Comparison of ENCODE assay signal across 20 cellular contexts in the genomic region with DNA sequence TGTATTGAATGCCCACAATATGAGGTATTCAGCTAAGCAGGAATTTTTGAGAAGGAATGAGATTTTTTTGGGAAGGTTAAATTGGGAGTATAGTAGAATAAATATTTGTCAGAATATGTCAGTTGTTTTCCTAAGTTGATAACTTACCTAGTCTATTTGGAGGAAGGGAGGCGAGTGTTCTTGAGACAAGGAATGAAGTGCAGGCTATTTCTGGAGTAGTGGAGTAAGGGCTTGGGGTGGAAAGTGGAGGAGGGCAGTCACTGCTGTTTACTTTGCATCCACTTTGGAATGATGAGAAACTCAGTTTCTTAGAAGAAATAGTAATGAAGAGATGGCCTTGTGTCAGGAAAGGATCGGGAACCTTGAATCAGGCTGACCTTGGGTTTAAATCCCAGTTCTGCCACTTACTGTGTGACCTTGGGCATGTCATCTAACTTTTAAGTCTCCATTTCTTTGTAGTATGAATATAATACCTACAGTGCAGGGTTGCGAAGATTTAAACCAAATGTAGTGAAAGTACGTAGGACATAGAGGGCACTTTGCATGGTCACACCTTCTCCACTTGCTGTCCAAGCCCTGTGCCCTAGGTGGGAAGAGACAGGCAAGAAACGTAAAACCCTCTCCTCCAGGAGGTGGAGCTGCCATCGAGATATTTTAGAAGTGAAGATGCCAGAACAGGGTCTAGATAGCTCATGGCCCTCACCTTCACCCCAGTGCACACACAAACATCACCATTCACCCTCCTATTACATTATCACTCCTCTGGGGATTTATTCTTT. TPM values are rescaled to one million over a fixed set of nuclear protein-coding genes. Genes with fewer than 3 reads are reported as not detected.
DNase-seq lines count a peak whose midpoint lies in the region; ATAC-seq, FAIRE-seq and TF ChIP-seq lines count a peak whose summit lies in the region.
"Had no signal": no experiment of that assay in that cellular context is flagged by ENCODE, and none has a peak within 500 bp of the region (broad histone marks: within the 10 kb centered on the region; RNA-seq: fewer than 3 reads in every experiment).

No MANE protein-coding gene starts in this region.

- no peaks in the 10 kb centered on the region for H3K4me1 Mint-ChIP-seq in T-cell
- H3K4me1 Mint-ChIP-seq: CD4-positive, alpha-beta memory T cell had no signal

- POLR2A ChIA-PET in T-cell (lab: Charles Lee), result no interaction called here

- FAIRE-seq in HTR-8/SVneo (lab: Jason Lieb, UNC), result no peak
- FAIRE-seq: G401.6, GM12878, RCC 7860 had no signal

- H3K4me1 ChIP-seq in lower lobe of right lung (peaks cover 21% of the 10 kb centered on the region), aorta (ENCODE audit: control insufficient read depth in 1 of 2, insufficient read depth in 2 of 2, low read length in 2 of 2) (peaks cover 0 to 3% of the 10 kb centered on the region in 2 donors)

- H3K9me3 Mint-ChIP-seq in T-cell, result no peaks in the 10 kb centered on the region
- H3K9me3 Mint-ChIP-seq: CD4-positive, alpha-beta memory T cell had no signal

- no peak overlapping the region for H3K27ac Mint-ChIP-seq in T-cell
- H3K27ac Mint-ChIP-seq: CD4-positive, alpha-beta memory T cell had no signal

- peak; percentile 27 for DNase-seq in SK-MEL-5 (ENCODE audit: low read depth, low spot score)
- DNase-seq in coronary artery (ENCODE audit: low spot score), result no peak
- DNase-seq in lower lobe of right lung, result no peak
- DNase-seq in aorta, result no peak
- DNase-seq in T-cell, result no peak
- no peak for DNase-seq in 8988T
- no peak for DNase-seq in HTR-8/SVneo (ENCODE audit: insufficient read length, low spot score)
- DNase-seq: CD4-positive, alpha-beta memory T cell; DMS79 treated with DMSO at 0.1 percent for 48 hours; H7; MG63; NCI-H1092; NCI-H146; NCI-H2227 treated with DMSO at 0.1 percent for 48 hours; NCI-H524; Right ventricle myocardium superior; SK-N-SH had no signal

- intact Hi-C loops in lower lobe of right lung (cut with DNase I), result no loop called here
- intact Hi-C loops in aorta (cut with DNase I), result no loop called here

- no peaks in the 10 kb centered on the region for H3K9me3 ChIP-seq in lower lobe of right lung
- no peaks in the 10 kb centered on the region for H3K9me3 ChIP-seq in aorta (ENCODE audit: control insufficient read depth, low read length)
- H3K9me3 ChIP-seq: MG63, SK-N-SH had no signal

- peak; percentile 52 to 83 for ATAC-seq in lower lobe of right lung
- no peak for ATAC-seq in aorta (ENCODE audit: low FRiP score)
- no peak for ATAC-seq in T-cell (replicated peaks in 1 of 4)
- ATAC-seq: GM12878 had no signal

- H3K27me3 Mint-ChIP-seq in T-cell, result no peaks in the 10 kb centered on the region
- H3K27me3 Mint-ChIP-seq: CD4-positive, alpha-beta memory T cell had no signal

- in situ Hi-C loops in SK-MEL-5 (cut with HindIII; ENCODE audit: low pct_unique_long_range_greater_than_20kb, low sequenced_read_pairs), result no loop called here

- no peak overlapping the region for H3K4me3 Mint-ChIP-seq in T-cell
- H3K4me3 Mint-ChIP-seq: CD4-positive, alpha-beta memory T cell had no signal

- CTCF ChIA-PET in T-cell (lab: Charles Lee), result no interaction called here

- H3K36me3 Mint-ChIP-seq in T-cell, result peaks cover 51% of the 10 kb centered on the region

- H3K27ac ChIP-seq in coronary artery, result peak overlapping the region; percentile 23 to 63
- no peak overlapping the region for H3K27ac ChIP-seq in lower lobe of right lung
- H3K27ac ChIP-seq in aorta (ENCODE audit: low read depth in 1 of 2, low read length in 2 of 2), result peak overlapping the region; percentile 97 to 98

- TF ChIP-seq CTCF in coronary artery (IDR thresholded peaks at IDR 0.05) (no peak), lower lobe of right lung (IDR thresholded peaks at IDR 0.05) (no peak)

- 23 to 25% methylated on average over 6 of the region's 6 CpGs for WGBS in aorta, 2 donors

- H3K27me3 ChIP-seq in lower lobe of right lung (ENCODE audit: low read depth) (no peaks in the 10 kb centered on the region), aorta (ENCODE audit: control insufficient read depth in 1 of 2, insufficient read depth in 2 of 2, low read length in 1 of 2) (no peaks in the 10 kb centered on the region)
- H3K27me3 ChIP-seq: MG63 had no signal

- H3K36me3 ChIP-seq in lower lobe of right lung (peaks cover 34% of the 10 kb centered on the region), aorta (ENCODE audit: control insufficient read depth in 1 of 2, insufficient read depth in 2 of 2, low read length in 1 of 2) (peaks cover 2 to 6% of the 10 kb centered on the region in 2 donors)

- H3K4me3 ChIP-seq in coronary artery (no peak overlapping the region), lower lobe of right lung (no peak overlapping the region), aorta (ENCODE audit: low read length in 2 of 2) (no peak overlapping the region)
- H3K4me3 ChIP-seq: GM12878, MG63 had no signal

RNA-seq across cellular contexts. Expression of a gene that starts 25.2 kb away (rescaled TPM):
- total RNA-seq in SK-MEL-5 (2014; rRNA removed; shearing (Covaris generic)), result 57.1 and 61.8 TPM in 2 replicates
- polyA plus RNA-seq in SK-MEL-5 (2015; cell fraction: cytosol; rRNA removed), result 84.0 and 91.0 TPM in 2 replicates
- polyA plus RNA-seq in SK-MEL-5 (2015; cell fraction: nucleus; rRNA removed), result 33.5 and 34.8 TPM in 2 replicates
- total RNA-seq in lower lobe of right lung (273 TPM), aorta (10 to 100 TPM; 31.9 to 50.6 TPM), T-cell (under 1 TPM in 4 of 5 donors, not detected in 1; 0.50 to 0.89 (median 0.58) TPM)
- 10 to 100 TPM; 19.3 to 40.4 TPM for polyA plus RNA-seq in aorta

RNA-seq across cellular contexts. Expression of a gene that starts 46.2 kb away (rescaled TPM):
- total RNA-seq in SK-MEL-5 (2014; rRNA removed; shearing (Covaris generic)), result 32.3 and 41.4 TPM in 2 replicates
- 44.0 and 58.6 TPM in 2 replicates for polyA plus RNA-seq in SK-MEL-5 (2015; cell fraction: cytosol; rRNA removed)
- 349 and 372 TPM in 2 replicates for polyA plus RNA-seq in SK-MEL-5 (2015; cell fraction: nucleus; rRNA removed)
- 30.0 TPM for total RNA-seq in lower lobe of right lung
- total RNA-seq in aorta, result 10 to 100 TPM; 22.3 to 36.3 TPM
- polyA plus RNA-seq in aorta, result 10 to 100 TPM in 1 of 2 donors, 1 to 10 TPM in 1; 1.9 to 28.8 TPM
- total RNA-seq in T-cell, result 10 to 100 TPM; 16.9 to 29.6 (median 24.4) TPM

Comparison
In these comparisons a context has a peak if more than half of its experiments do, and no peak if none do; other contexts are left out.
1. ATAC-seq: peak in lower lobe of right lung (2 of 2); none in aorta (single experiment) and T-cell (0 of 4).
2. RNA of a gene that starts 25.2 kb away (total RNA-seq): 273 TPM in lower lobe of right lung (single experiment), 57.1 to 61.8 TPM in SK-MEL-5 and 31.9 to 50.6 TPM in aorta; 0.50 to 0.89 TPM in T-cell; every median in the first group is over 10 times any median in the second.